Comparison of ENCODE assay signal across 11 cellular contexts in the genomic region with DNA sequence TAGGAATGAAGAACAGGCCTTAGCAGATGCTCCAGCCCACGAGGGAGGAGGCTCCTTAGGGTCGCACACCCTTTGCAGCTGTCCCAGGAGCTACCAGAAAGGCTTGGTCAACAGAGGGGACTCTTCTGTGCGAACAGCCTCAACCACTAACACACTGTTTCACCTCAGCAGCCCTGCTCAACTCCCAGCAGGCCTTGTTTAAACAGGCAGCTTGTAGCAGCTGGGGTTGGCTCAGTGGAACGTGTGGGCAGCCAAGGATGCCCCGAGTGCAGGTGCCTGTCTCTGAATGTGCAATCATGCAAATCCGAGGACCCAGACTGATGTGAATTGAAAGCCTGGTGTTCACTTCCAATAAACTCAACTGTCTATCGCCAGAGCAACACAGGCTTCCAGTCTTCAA.
DNase-seq lines count a peak whose midpoint lies in the region; ATAC-seq and TF ChIP-seq lines count a peak whose summit lies in the region.
"Had no signal": no experiment of that assay in that cellular context is flagged by ENCODE, and none has a peak within 500 bp of the region (broad histone marks: within the 10 kb centered on the region; RNA-seq: fewer than 3 reads in every experiment).

No MANE protein-coding gene starts in this region.

- H3F3A ChIP-seq in SU-DHL-6 (ENCODE audit: insufficient read depth): peaks cover 20% of the 10 kb centered on the region

- H3K9me3 ChIP-seq in DND-41 (ENCODE audit: insufficient read depth, low read length, severe bottlenecking) (peaks cover 10% of the 10 kb centered on the region), SU-DHL-6 (ENCODE audit: insufficient read depth, low read length) (peaks cover 11% of the 10 kb centered on the region; the same call in 1 of the 2 replicates), ovary (no peaks in the 10 kb centered on the region)
- H3K9me3 ChIP-seq: thoracic aorta had no signal

- DNase-seq in DND-41 (peak; percentile 30), dedifferentiated amniotic fluid mesenchymal stem cell (ENCODE audit: extremely low spot score) (no peak), ovary (no peak), DMS114 treated with DMSO at 0.1 percent for 48 hours (lab: John Stamatoyannopoulos, UW; ENCODE audit: unreplicated experiment) (no peak)
- DNase-seq in NK-92 treated with Interleukin-12 subunit alpha and Interleukin-12 subunit beta, amount 100 ng/mL, for 24 hours (lab: John Stamatoyannopoulos, UW): no peak
- DNase-seq: activated naive CD8-positive, alpha-beta T cell treated with anti-CD3 and anti-CD28 coated beads, Interleukin-2, amount 10 ng/mL, durations not matched to agents 7 days and 5 days had no signal

- H3K79me2 ChIP-seq in DND-41 (ENCODE audit: insufficient read depth, low read length) (no peaks in the 10 kb centered on the region), SU-DHL-6 (ENCODE audit: insufficient read depth, low read length) (no peaks in the 10 kb centered on the region)

- H4K20me1 ChIP-seq in DND-41 (ENCODE audit: insufficient read depth, low read length) (no peaks in the 10 kb centered on the region), SU-DHL-6 (ENCODE audit: low read depth, low read length) (no peaks in the 10 kb centered on the region)

- WGBS in ovary, 3 donors: 74 to 80% (median 74%) methylated on average over 7 of the region's 7 CpGs

- intact Hi-C loops in ovary (cut with DNase I): no loop called here

- no peak overlapping the region for H3K4me3 ChIP-seq in DND-41 (ENCODE audit: low read depth in 1 of 2, low read length in 2 of 2)
- peak overlapping the region; percentile 37 for H3K4me3 ChIP-seq in SU-DHL-6 (ENCODE audit: insufficient read depth, low read length, poor library complexity, severe bottlenecking)
- H3K4me3 ChIP-seq in ovary: no peak overlapping the region
- H3K4me3 ChIP-seq: lung, thoracic aorta had no signal

- no peak for TF ChIP-seq POLR2A in ovary (IDR thresholded peaks at IDR 0.05)

- ATAC-seq in DND-41 (ENCODE audit: insufficient read depth, low read depth) (peak; percentile 74), GM19324 (IDR thresholded peaks at IDR 0.05; ENCODE audit: low FRiP score, unreplicated experiment) (peak; percentile 95), HG03139 (IDR thresholded peaks at IDR 0.05; ENCODE audit: unreplicated experiment) (peak; percentile 95)

- H3K9ac ChIP-seq in DND-41 (ENCODE audit: low read depth, low read length) (no peak overlapping the region), SU-DHL-6 (ENCODE audit: low read length) (peak overlapping the region; percentile 56)

- no peaks in the 10 kb centered on the region for H3K4me1 ChIP-seq in DND-41 (ENCODE audit: insufficient read depth, low read length)
- no peaks in the 10 kb centered on the region for H3K4me1 ChIP-seq in ovary (ENCODE audit: insufficient read depth)

- no peak for TF ChIP-seq CTCF in DND-41 (IDR thresholded peaks at IDR 0.05; ENCODE audit: borderline replicate concordance, extremely low read depth, low read length, poor library complexity, severe bottlenecking)
- TF ChIP-seq CTCF in SU-DHL-6 (IDR thresholded peaks at IDR 0.05; ENCODE audit: insufficient read depth, low read length, poor library complexity, severe bottlenecking): no peak
- TF ChIP-seq CTCF in ovary (IDR thresholded peaks at IDR 0.05): no peak

- H3K9me2 ChIP-seq in SU-DHL-6 (replicated peaks; ENCODE audit: insufficient read depth, low read length): no peaks in the 10 kb centered on the region

- no peak overlapping the region for H3K27ac ChIP-seq in DND-41 (ENCODE audit: low read length)
- peak overlapping the region; percentile 94 for H3K27ac ChIP-seq in SU-DHL-6 (ENCODE audit: low read depth, low read length)
- no peak overlapping the region for H3K27ac ChIP-seq in ovary
- H3K27ac ChIP-seq: thoracic aorta had no signal

- no peak for TF ChIP-seq EP300 in ovary (IDR thresholded peaks at IDR 0.05)

- H3K4me2 ChIP-seq in DND-41 (ENCODE audit: insufficient read depth, low read length) (no peak overlapping the region), SU-DHL-6 (ENCODE audit: low read depth, low read length, poor library complexity, severe bottlenecking) (peak overlapping the region; percentile 73)

- H3K27me3 ChIP-seq in DND-41 (ENCODE audit: insufficient read depth, low read length, poor library complexity): no peaks in the 10 kb centered on the region
- no peaks in the 10 kb centered on the region for H3K27me3 ChIP-seq in SU-DHL-6 (ENCODE audit: low read length)
- no peaks in the 10 kb centered on the region for H3K27me3 ChIP-seq in ovary

- no peak overlapping the region for H2AFZ ChIP-seq in DND-41 (ENCODE audit: low read depth, low read length)
- no peak overlapping the region for H2AFZ ChIP-seq in SU-DHL-6 (ENCODE audit: low read depth, low read length, severe bottlenecking)

- H3K36me3 ChIP-seq in DND-41 (ENCODE audit: insufficient read depth, low read length): no peaks in the 10 kb centered on the region
- peaks cover 8% of the 10 kb centered on the region; the same call in 1 of the 2 replicates for H3K36me3 ChIP-seq in SU-DHL-6 (ENCODE audit: low read length)
- H3K36me3 ChIP-seq in ovary: no peaks in the 10 kb centered on the region
- H3K36me3 ChIP-seq: thoracic aorta had no signal
